Comparison of ENCODE assay signal across 9 cellular contexts in the genomic region with DNA sequence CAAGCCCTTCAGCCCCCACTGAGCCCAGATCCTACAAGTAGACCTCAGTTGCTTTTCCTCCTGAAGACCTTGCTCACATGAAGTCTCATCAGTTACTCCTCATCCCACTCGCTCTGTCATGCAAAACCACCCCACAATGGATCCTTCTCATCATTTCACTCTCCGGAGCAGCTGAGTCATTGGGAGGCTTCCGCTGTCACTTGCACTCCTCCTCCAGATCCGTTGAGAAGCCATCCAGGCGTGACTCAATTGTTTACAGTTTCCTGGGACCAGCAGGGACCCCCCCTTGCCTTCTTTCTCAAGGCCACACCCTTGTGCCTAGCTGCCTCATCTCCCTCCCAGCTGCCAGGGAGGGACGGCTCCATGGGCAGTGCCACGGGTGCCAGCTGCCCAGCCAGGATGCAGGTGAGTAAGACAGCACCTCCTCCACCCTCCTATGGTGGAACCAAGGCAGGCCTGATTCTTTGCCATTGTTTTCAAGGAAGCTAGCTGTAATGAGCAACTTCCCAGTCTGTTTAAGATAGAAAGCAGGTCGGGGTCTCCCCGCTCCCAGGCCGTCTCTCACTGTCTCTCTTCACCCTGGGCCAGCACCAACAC. TPM values are rescaled to one million over a fixed set of nuclear protein-coding genes. Genes with fewer than 3 reads are reported as not detected.
DNase-seq lines count a peak whose midpoint lies in the region; FAIRE-seq and TF ChIP-seq lines count a peak whose summit lies in the region.
"Had no signal": no experiment of that assay in that cellular context is flagged by ENCODE, and none has a peak within 500 bp of the region (broad histone marks: within the 10 kb centered on the region; RNA-seq: fewer than 3 reads in every experiment).

No MANE protein-coding gene starts in this region.

- TF ChIP-seq RAD21 in H1 (IDR thresholded peaks at IDR 0.05 in 1 of 2, conservative IDR thresholded peaks at IDR 0.05 in 1 of 2; ENCODE audit: low read depth in 2 of 2, low read length in 2 of 2) = no peak

- no peak overlapping the region for H2AK5ac ChIP-seq in H1 (ENCODE audit: low read depth, low read length)

- no peaks in the 10 kb centered on the region for H3K9me2 ChIP-seq in MM.1S (replicated peaks; ENCODE audit: insufficient read depth, low read length)

- H4K8ac ChIP-seq in H1 (ENCODE audit: extremely low read depth, insufficient read depth, low read length) = no peak overlapping the region; the same call in 1 of the 2 replicates

- DNase-seq in AG09319 (ENCODE audit: extremely low read depth, low read depth) (peak; percentile 37), HK-2 (ENCODE audit: unreplicated experiment) (peak; percentile 77), T1000 (lab: John Stamatoyannopoulos, UW) (peak; percentile 82), H1 (ENCODE audit: low read depth in 1 of 2, low spot score in 2 of 2) (no peak), T-helper 9 cell (no peak), MM.1S (no peak)
- peak; percentile 47 for DNase-seq in stimulated activated CD4-positive, alpha-beta T cell treated with anti-CD3 and anti-CD28 coated beads, Interleukin-12 subunit alpha, Interleukin-12 subunit beta, amount 100 ng/mL, for 4 hours
- DNase-seq in central memory CD4-positive, alpha-beta T cell = no peak

- H2BK20ac ChIP-seq in H1 (ENCODE audit: low read length) = no peak overlapping the region

- no peak for FAIRE-seq in H1 (lab: Jason Lieb, UNC)

- no peak for TF ChIP-seq EP300 in H1 (IDR thresholded peaks at IDR 0.05; ENCODE audit: borderline replicate concordance in 1 of 2, low read depth in 2 of 2, low read length in 2 of 2)

- H4K20me1 ChIP-seq in H1 (replicated peaks in 1 of 2; ENCODE audit: control insufficient read depth in 1 of 2, insufficient read depth in 2 of 2, low read length in 2 of 2) (no peaks in the 10 kb centered on the region), MM.1S (ENCODE audit: insufficient read depth, low read length) (no peaks in the 10 kb centered on the region)

- H2BK12ac ChIP-seq in H1 (ENCODE audit: low read depth, low read length) = no peak overlapping the region

- peaks cover 2 to 17% (median 12%) of the 10 kb centered on the region in 4 experiments for H3K4me1 ChIP-seq in H1 (replicated peaks in 1 of 4; ENCODE audit: control insufficient read depth in 3 of 4, insufficient read depth in 4 of 4, low read length in 3 of 4)
- H3K4me1 ChIP-seq in MM.1S (ENCODE audit: low read length) = peaks cover 2% of the 10 kb centered on the region

- no peak for TF ChIP-seq POLR2A in H1 (IDR thresholded peaks at IDR 0.05; ENCODE audit: control extremely low read depth in 1 of 2, low read depth in 2 of 2, low read length in 2 of 2)

- H3K23me2 ChIP-seq in H1 (ENCODE audit: low read depth, low read length) = no peaks in the 10 kb centered on the region

- no peaks in the 10 kb centered on the region for H3K79me1 ChIP-seq in H1 (ENCODE audit: low read depth, low read length)

- CTCF ChIA-PET in H1 (lab: Charles Lee; ENCODE audit: partially characterized antibody) = interaction anchor here (0.8 to 21.7 kb wide), 6 partner anchors 13 to 84 kb away, joined by 3 to 332 read pairs (median 5); a partner anchor contains a TSS

- H3F3A ChIP-seq in MM.1S (ENCODE audit: insufficient read depth, low read length) = no peaks in the 10 kb centered on the region

- POLR2A ChIA-PET in H1 (lab: Charles Lee; ENCODE audit: partially characterized antibody) = no interaction called here

- no peak overlapping the region for H3K56ac ChIP-seq in H1 (replicated peaks; ENCODE audit: insufficient read length, low read depth, low read length)

- peaks cover 0 to 11% (median 0%) of the 10 kb centered on the region in 4 experiments; a peak in 3 of 7 replicates for H3K27me3 ChIP-seq in H1 (replicated peaks in 1 of 4; ENCODE audit: control insufficient read depth in 3 of 4, extremely low read depth in 1 of 4, insufficient read depth in 3 of 4, low read length in 3 of 4)
- H3K27me3 ChIP-seq in MM.1S (replicated peaks; ENCODE audit: insufficient read depth, low read length) = no peaks in the 10 kb centered on the region

- 86% methylated on average over 10 of the region's 10 CpGs; no CpG with 5 or more reads in 1 of the 2 experiments for WGBS in H1 (ENCODE audit: extremely low coverage in 1 of 2, insufficient coverage in 1 of 2, insufficient read length in 1 of 2, insufficient replicate concordance in 2 of 2, low coverage in 1 of 2, low lambda C conversion rate in 2 of 2, missing lambda C conversion rate in 1 of 2), 2 experiments

- H3K18ac ChIP-seq in H1 (ENCODE audit: extremely low read depth, low read length) = no peak overlapping the region

- H3K79me2 ChIP-seq in H1 (ENCODE audit: control insufficient read depth in 1 of 2, insufficient read depth in 2 of 2, low read length in 2 of 2) (no peaks in the 10 kb centered on the region), MM.1S (ENCODE audit: low read length) (no peaks in the 10 kb centered on the region)

- no peak overlapping the region for H4K5ac ChIP-seq in H1 (ENCODE audit: insufficient read length, low read depth, low read length)

- H2BK15ac ChIP-seq in H1 (ENCODE audit: low read length) = no peak overlapping the region

- no peak overlapping the region for H2AFZ ChIP-seq in H1 (ENCODE audit: low read length)
- H2AFZ ChIP-seq in MM.1S (ENCODE audit: low read length) = no peak overlapping the region

- no peak overlapping the region for H3K4ac ChIP-seq in H1 (replicated peaks; ENCODE audit: insufficient read length, low read depth, low read length)

- H3K4me3 ChIP-seq in H1 (ENCODE audit: extremely low read depth in 1 of 4, insufficient read depth in 2 of 4, low read depth in 3 of 4, low read length in 4 of 4) (no peak overlapping the region), MM.1S (ENCODE audit: low read length) (no peak overlapping the region)

- H4K91ac ChIP-seq in H1 (replicated peaks; ENCODE audit: insufficient read length, low read length) = no peak overlapping the region

- no peak overlapping the region for H3K14ac ChIP-seq in H1 (ENCODE audit: insufficient read length)

- 0 out of 2 replicates have a peak overlapping the region, but pooled peaks have one; percentile 49 for H2BK5ac ChIP-seq in H1 (ENCODE audit: low read depth, low read length)

- H2BK120ac ChIP-seq in H1 (replicated peaks; ENCODE audit: low read depth, low read length) = no peak overlapping the region

- H3K36me3 ChIP-seq in H1 (ENCODE audit: control insufficient read depth in 2 of 4, insufficient read depth in 4 of 4, low read length in 3 of 4) (no peaks in the 10 kb centered on the region), MM.1S (replicated peaks; ENCODE audit: insufficient read depth, low read length) (no peaks in the 10 kb centered on the region)

- H3K27ac ChIP-seq in H1 (ENCODE audit: low read depth, low read length) (no peak overlapping the region), MM.1S (ENCODE audit: low read length) (no peak overlapping the region)

- no peak for TF ChIP-seq CTCF in AG09319 (IDR thresholded peaks at IDR 0.05; ENCODE audit: low read depth, low read length)
- TF ChIP-seq CTCF in H1 (IDR thresholded peaks at IDR 0.05; ENCODE audit: control extremely low read depth in 1 of 3, insufficient read depth in 1 of 3, low read depth in 1 of 3, low read length in 3 of 3) = no peak
- TF ChIP-seq CTCF in MM.1S (IDR thresholded peaks at IDR 0.05; ENCODE audit: low read length) = no peak

- H3K9me3 ChIP-seq in H1 (ENCODE audit: insufficient read depth in 2 of 2, low read depth in 1 of 2, low read length in 1 of 2) (no peaks in the 10 kb centered on the region), MM.1S (replicated peaks; ENCODE audit: insufficient read depth, low read length) (no peaks in the 10 kb centered on the region)

- H3K9ac ChIP-seq in H1 (replicated peaks in 1 of 4; ENCODE audit: extremely low read depth in 1 of 4, low read depth in 3 of 4, low read length in 3 of 4) (no peak overlapping the region), MM.1S (ENCODE audit: low read length) (no peak overlapping the region)

- no peak overlapping the region for H3K23ac ChIP-seq in H1 (ENCODE audit: insufficient read length)

- H3K4me2 ChIP-seq in H1 (ENCODE audit: insufficient read depth in 1 of 2, low read depth in 2 of 2, low read length in 2 of 2) (no peak overlapping the region), MM.1S (ENCODE audit: low read depth, low read length) (no peak overlapping the region)

TF ChIP-seq in H1, 55 proteins besides CTCF, POLR2A, EP300 and RAD21:
- TF ChIP-seq MAFK (IDR thresholded peaks at IDR 0.05; ENCODE audit: low read depth, low read length) (peak; percentile 3; the same call in 1 of the 2 replicates), NRF1 (IDR thresholded peaks at IDR 0.05; ENCODE audit: low read depth, low read length) (no peak)

RNA-seq across cellular contexts. Expression of a gene that starts 16.3 kb away (rescaled TPM):
- not detected in 2 replicates for total RNA-seq in H1 (2021; fragmentation: NEBNext Ultra II Directional; extraction: Animal tissue kit (Norgen Biotek cat#: 25700))
- not detected in 2 replicates for polyA plus RNA-seq in H1 (2011; rRNA removed)
- polyA plus RNA-seq in H1 (2011; cell fraction: cytosol; rRNA removed) = not detected
- polyA plus RNA-seq in H1 (2011; cell fraction: nucleus; rRNA removed) = not detected
- polyA plus RNA-seq in H1 (2012, experiment 1 of 2) = not detected in 4 replicates
- not detected for polyA plus RNA-seq in H1 (2012, experiment 2 of 2)
- not detected for polyA plus RNA-seq in H1 (2013, experiment 1 of 2)
- not detected for polyA plus RNA-seq in H1 (2013, experiment 2 of 2)
- not detected in 2 replicates for polyA minus RNA-seq in H1 (2011; rRNA and poly(A)+ RNA removed)
- polyA minus RNA-seq in H1 (2011; cell fraction: cytosol; rRNA and poly(A)+ RNA removed) = not detected
- not detected for polyA minus RNA-seq in H1 (2011; cell fraction: nucleus; rRNA and poly(A)+ RNA removed)
- total RNA-seq: dermis microvascular lymphatic vessel endothelial cell had no signal

RNA-seq across cellular contexts. Expression of a gene that starts 44.0 kb away (rescaled TPM):
- total RNA-seq in H1 (2021; fragmentation: NEBNext Ultra II Directional; extraction: Animal tissue kit (Norgen Biotek cat#: 25700)) = 362 and 367 TPM in 2 replicates
- 742 and 889 TPM in 2 replicates for polyA plus RNA-seq in H1 (2011; rRNA removed)
- polyA plus RNA-seq in H1 (2011; cell fraction: cytosol; rRNA removed) = 714 TPM
- polyA plus RNA-seq in H1 (2011; cell fraction: nucleus; rRNA removed) = 967 TPM
- polyA plus RNA-seq in H1 (2012, experiment 1 of 2) = 466 to 565 TPM (median 504 TPM) in 4 replicates
- 396 TPM for polyA plus RNA-seq in H1 (2012, experiment 2 of 2)
- 442 TPM for polyA plus RNA-seq in H1 (2013, experiment 1 of 2)
- 531 TPM for polyA plus RNA-seq in H1 (2013, experiment 2 of 2)
- 807 and 840 TPM in 2 replicates for polyA minus RNA-seq in H1 (2011; rRNA and poly(A)+ RNA removed)
- polyA minus RNA-seq in H1 (2011; cell fraction: cytosol; rRNA and poly(A)+ RNA removed) = 239 TPM
- 131 TPM for polyA minus RNA-seq in H1 (2011; cell fraction: nucleus; rRNA and poly(A)+ RNA removed)

Comparison
In these comparisons a context has a peak if more than half of its experiments do, and no peak if none do; other contexts are left out.
1. DNase-seq: peak in AG09319 (single experiment), HK-2 (single experiment), T1000 (single experiment) and stimulated activated CD4-positive, alpha-beta T cell treated with anti-CD3 and anti-CD28 coated beads, Interleukin-12 subunit alpha, Interleukin-12 subunit beta, amount 100 ng/mL, for 4 hours (single experiment); none in H1 (0 of 2), T-helper 9 cell (single experiment), MM.1S (single experiment) and central memory CD4-positive, alpha-beta T cell (single experiment).